21 cellular contexts compared by ENCODE assay signal in genomic region chr20:57677323-57677982, GRCh38. TPM values are rescaled to one million over a fixed set of nuclear protein-coding genes. Genes with fewer than 3 reads are reported as not detected.
A peak's percentile ranks its signal among the peaks of the same experiment; 100 is the strongest.
DNase-seq lines count a peak whose midpoint lies in the region; ATAC-seq and TF ChIP-seq lines count a peak whose summit lies in the region.
"Had no signal": no experiment of that assay in that cellular context is flagged by ENCODE, and none has a peak within 500 bp of the region (broad histone marks: within the 10 kb centered on the region; RNA-seq: fewer than 3 reads in every experiment).

No MANE protein-coding gene starts in this region.

- peak overlapping the region; percentile 65 for H3K4me3 ChIP-seq in DOHH2 (ENCODE audit: low read length)
- no peak overlapping the region for H3K4me3 ChIP-seq in RWPE2 (ENCODE audit: severe bottlenecking)
- no peak overlapping the region for H3K4me3 ChIP-seq in prostate gland
- H3K4me3 ChIP-seq: ovary, sigmoid colon, SJSA1, thyroid gland had no signal

- peaks cover 77% of the 10 kb centered on the region for H3K79me2 ChIP-seq in DOHH2 (ENCODE audit: control insufficient read depth, low read length)

- intact Hi-C loops in prostate gland (cut with DNase I): no loop called here

- H3K9me2 ChIP-seq in DOHH2 (replicated peaks; ENCODE audit: control insufficient read depth, low read length): no peaks in the 10 kb centered on the region

- H3K4me3 Mint-ChIP-seq in nephron: no peak overlapping the region
- H3K4me3 Mint-ChIP-seq in activated naive CD8-positive, alpha-beta T cell treated with anti-CD3 and anti-CD28 coated beads for 36 hours: no peak overlapping the region
- H3K4me3 Mint-ChIP-seq: naive thymus-derived CD4-positive, alpha-beta T cell had no signal

- H3K4me1 Mint-ChIP-seq in nephron: peaks cover 89% of the 10 kb centered on the region
- H3K4me1 Mint-ChIP-seq in activated naive CD8-positive, alpha-beta T cell treated with anti-CD3 and anti-CD28 coated beads for 36 hours: peaks cover 24% of the 10 kb centered on the region

- H3K27me3 ChIP-seq in DOHH2 (ENCODE audit: control insufficient read depth, low read length): no peaks in the 10 kb centered on the region; the same call in 1 of the 2 replicates
- H3K27me3 ChIP-seq in RWPE2 (ENCODE audit: insufficient read depth, poor library complexity, severe bottlenecking): no peaks in the 10 kb centered on the region
- H3K27me3 ChIP-seq in prostate gland (replicated peaks; ENCODE audit: insufficient read depth): no peaks in the 10 kb centered on the region
- H3K27me3 ChIP-seq: ovary, sigmoid colon, SJSA1, thyroid gland had no signal

- peaks cover 30% of the 10 kb centered on the region for H3F3A ChIP-seq in DOHH2 (ENCODE audit: control insufficient read depth, insufficient read depth)

- H3K4me1 ChIP-seq in DOHH2 (ENCODE audit: control insufficient read depth, low read length) (peaks cover 73% of the 10 kb centered on the region), RWPE2 (ENCODE audit: insufficient read depth, poor library complexity, severe bottlenecking) (peaks cover 14% of the 10 kb centered on the region), prostate gland (replicated peaks) (peaks cover 45% of the 10 kb centered on the region)
- H3K4me1 ChIP-seq: SJSA1 had no signal

- peaks cover 6% of the 10 kb centered on the region for H3K27me3 Mint-ChIP-seq in nephron (ENCODE audit: low read depth)
- H3K27me3 Mint-ChIP-seq in activated naive CD8-positive, alpha-beta T cell treated with anti-CD3 and anti-CD28 coated beads for 36 hours: no peaks in the 10 kb centered on the region

- H3K27ac ChIP-seq in DOHH2 (ENCODE audit: low read depth, low read length) (peak overlapping the region; percentile 92), RWPE2 (ENCODE audit: poor library complexity, severe bottlenecking) (peak overlapping the region; percentile 100), prostate gland (peak overlapping the region in 1 of 2 donors; percentile 55)
- H3K27ac ChIP-seq: HL-60, ovary, sigmoid colon, SJSA1, thyroid gland had no signal

- 72% methylated on average over 12 of the region's 12 CpGs for WGBS in prostate gland

- no peak for ATAC-seq in RWPE2 (ENCODE audit: low read depth)
- ATAC-seq: activated naive CD4-positive, alpha-beta T cell treated with anti-CD3 and anti-CD28 coated beads, Interleukin-2, amount 50 U/mL, for 72 hours; naive thymus-derived CD4-positive, alpha-beta T cell had no signal

- no peaks in the 10 kb centered on the region for H3K9me3 Mint-ChIP-seq in nephron
- no peaks in the 10 kb centered on the region for H3K9me3 Mint-ChIP-seq in activated naive CD8-positive, alpha-beta T cell treated with anti-CD3 and anti-CD28 coated beads for 36 hours
- H3K9me3 Mint-ChIP-seq: activated naive CD4-positive, alpha-beta T cell treated with anti-CD3 and anti-CD28 coated beads, Interleukin-2, amount 50 U/mL, for 72 hours; memory B cell; naive thymus-derived CD4-positive, alpha-beta T cell had no signal

- H3K4me2 ChIP-seq in DOHH2 (ENCODE audit: low read length): peak overlapping the region; percentile 87

- peaks cover 6% of the 10 kb centered on the region for H3K36me3 Mint-ChIP-seq in nephron (ENCODE audit: low read depth)
- peaks cover 2% of the 10 kb centered on the region for H3K36me3 Mint-ChIP-seq in activated naive CD8-positive, alpha-beta T cell treated with anti-CD3 and anti-CD28 coated beads for 36 hours
- H3K36me3 Mint-ChIP-seq: activated naive CD4-positive, alpha-beta T cell treated with anti-CD3 and anti-CD28 coated beads, Interleukin-2, amount 50 U/mL, for 72 hours; memory B cell had no signal

- DNase-seq in NCI-H187 (lab: John Stamatoyannopoulos, UW): peak; percentile 32 to 49
- no peak for DNase-seq in RWPE2 (ENCODE audit: low spot score)
- no peak for DNase-seq in activated naive CD8-positive, alpha-beta T cell treated with anti-CD3 and anti-CD28 coated beads for 36 hours
- DNase-seq in putamen (ENCODE audit: low spot score): no peak
- no peak for DNase-seq in prostate gland (ENCODE audit: low spot score)
- DNase-seq: activated CD8-positive, alpha-beta memory T cell treated with anti-CD3 and anti-CD28 coated beads for 24 hours; cortex of kidney; GF-D8; naive thymus-derived CD4-positive, alpha-beta T cell; NCI-H2107; ovary; sigmoid colon; stimulated activated naive CD4-positive, alpha-beta T cell; thyroid gland had no signal

- peak overlapping the region in 2 of 3 experiments; percentile 83 to 98 for H3K27ac Mint-ChIP-seq in nephron
- H3K27ac Mint-ChIP-seq in activated naive CD8-positive, alpha-beta T cell treated with anti-CD3 and anti-CD28 coated beads for 36 hours: no peak overlapping the region
- H3K27ac Mint-ChIP-seq: memory B cell; naive thymus-derived CD4-positive, alpha-beta T cell had no signal

- TF ChIP-seq CTCF in DOHH2 (IDR thresholded peaks at IDR 0.05; ENCODE audit: low read depth, low read length, poor library complexity, severe bottlenecking) (no peak), RWPE2 (IDR thresholded peaks at IDR 0.05; ENCODE audit: poor library complexity, severe bottlenecking) (no peak), nephron (IDR thresholded peaks at IDR 0.05; ENCODE audit: unreplicated experiment in 3 of 3) (no peak), prostate gland (IDR thresholded peaks at IDR 0.05) (no peak)

- H3K36me3 ChIP-seq in DOHH2 (ENCODE audit: control insufficient read depth, low read length) (0 out of 2 replicates have a peak, but pooled peaks cover 2% of the 10 kb centered on the region), RWPE2 (ENCODE audit: low read depth) (peaks cover 90% of the 10 kb centered on the region), prostate gland (no peaks in the 10 kb centered on the region)
- H3K36me3 ChIP-seq: ovary, sigmoid colon, SJSA1, thyroid gland had no signal

- H3K9me3 ChIP-seq in DOHH2 (ENCODE audit: control insufficient read depth, insufficient read depth, low read length) (no peaks in the 10 kb centered on the region), RWPE2 (ENCODE audit: severe bottlenecking) (no peaks in the 10 kb centered on the region), prostate gland (no peaks in the 10 kb centered on the region)
- H3K9me3 ChIP-seq: ovary, sigmoid colon, SJSA1, thyroid gland had no signal

- H4K20me1 ChIP-seq in DOHH2 (ENCODE audit: control insufficient read depth, insufficient read depth, low read depth, low read length): no peaks in the 10 kb centered on the region

- TF ChIP-seq POLR2A in prostate gland (IDR thresholded peaks at IDR 0.05): no peak

RNA-seq across cellular contexts. Expression of gene PMEPA1, which starts 32.4 kb away (rescaled TPM):
- total RNA-seq in activated naive CD8-positive, alpha-beta T cell treated with anti-CD3 and anti-CD28 coated beads for 36 hours: 1 to 10 TPM; 1.0 to 1.7 TPM
- total RNA-seq in prostate gland: 100 to 1,000 TPM in 1 of 2 donors, 10 to 100 TPM in 1; 96.5 to 245 TPM

RNA-seq across cellular contexts. Expression of gene ZBP1, which starts 57.2 kb away (rescaled TPM):
- 1 to 10 TPM in 1 of 2 experiments, under 1 TPM in 1; 0.68 to 1.2 TPM for total RNA-seq in activated naive CD8-positive, alpha-beta T cell treated with anti-CD3 and anti-CD28 coated beads for 36 hours
- 1 to 10 TPM in 1 of 2 donors, under 1 TPM in 1; 0.14 to 8.9 TPM for total RNA-seq in prostate gland
- total RNA-seq: endothelial cell of umbilical vein, SJSA1 had no signal

Comparison
In these comparisons a context has a peak if more than half of its experiments do, and no peak if none do; other contexts are left out.
1. DNase-seq: peak in NCI-H187 (2 of 2); none in RWPE2 (single experiment), activated naive CD8-positive, alpha-beta T cell treated with anti-CD3 and anti-CD28 coated beads for 36 hours (single experiment), putamen (single experiment) and prostate gland (single experiment).
2. RNA of gene PMEPA1, which starts 32.4 kb away (total RNA-seq): 96.5 to 245 TPM in prostate gland; 1.0 to 1.7 TPM in activated naive CD8-positive, alpha-beta T cell treated with anti-CD3 and anti-CD28 coated beads for 36 hours; every median in the first group is over 10 times any median in the second.